22 cellular contexts compared by ENCODE assay signal in the genomic region with DNA sequence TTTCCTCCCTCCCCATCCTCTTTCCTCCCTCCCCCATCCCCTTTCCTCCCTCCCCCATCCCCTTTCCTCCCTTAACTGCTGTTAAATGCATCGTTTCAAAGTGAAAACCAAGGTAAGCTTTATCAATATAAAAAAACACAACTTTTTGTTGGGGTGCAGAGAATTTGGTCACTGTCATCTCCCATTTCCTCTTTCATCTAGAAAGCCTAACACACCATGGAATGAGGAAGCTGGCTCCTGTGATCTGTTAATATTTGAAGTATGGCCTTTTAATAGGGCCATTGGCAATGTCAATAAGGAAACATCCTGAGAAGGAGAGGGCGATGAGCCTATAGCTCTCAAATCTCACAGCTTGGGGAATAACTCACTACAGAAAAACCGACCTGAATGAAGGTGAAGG. TPM values are rescaled to one million over a fixed set of nuclear protein-coding genes. Genes with fewer than 3 reads are reported as not detected.
DNase-seq lines count a peak whose midpoint lies in the region; ATAC-seq and TF ChIP-seq lines count a peak whose summit lies in the region.
"Had no signal": no experiment of that assay in that cellular context is flagged by ENCODE, and none has a peak within 500 bp of the region (broad histone marks: within the 10 kb centered on the region; RNA-seq: fewer than 3 reads in every experiment).

No MANE protein-coding gene starts in this region.

- peak overlapping the region; percentile 26 for H3K4me2 ChIP-seq in OCI-LY3 (ENCODE audit: low read length)

- H3K9me3 ChIP-seq in OCI-LY3 (ENCODE audit: insufficient read depth, low read length) (no peaks in the 10 kb centered on the region), left lung (no peaks in the 10 kb centered on the region), gastroesophageal sphincter (no peaks in the 10 kb centered on the region)
- H3K9me3 ChIP-seq: esophagus squamous epithelium, neutrophil, Peyer's patch, vagina had no signal

- H3K36me3 ChIP-seq in OCI-LY3 (replicated peaks; ENCODE audit: low read depth, low read length) (no peaks in the 10 kb centered on the region), left lung (no peaks in the 10 kb centered on the region), gastroesophageal sphincter (no peaks in the 10 kb centered on the region)
- H3K36me3 ChIP-seq: cardiac muscle cell, esophagus squamous epithelium, neutrophil, Peyer's patch, vagina, WERI-Rb-1 had no signal

- WGBS in gastroesophageal sphincter (ENCODE audit: low coverage in 1 of 2), 2 donors = 71 to 89% methylated on average over 1 to 2 of the region's 3 CpGs

- no peak overlapping the region for H3K9ac ChIP-seq in OCI-LY3 (ENCODE audit: low read length)

- no peak overlapping the region for H2AFZ ChIP-seq in OCI-LY3 (ENCODE audit: low read depth, low read length)

- H3K4me1 Mint-ChIP-seq in activated CD4-positive, alpha-beta memory T cell treated with anti-CD3 and anti-CD28 coated beads for 36 hours (ENCODE audit: low read depth) = no peaks in the 10 kb centered on the region
- H3K4me1 Mint-ChIP-seq: stimulated activated naive CD8-positive, alpha-beta T cell treated with anti-CD3 and anti-CD28 coated beads, Interleukin-15, amount 100 ng/mL, for 72 hours had no signal

- peak; percentile 12 for ATAC-seq in HG02798 (IDR thresholded peaks at IDR 0.05; ENCODE audit: poor library complexity, unreplicated experiment)
- peak; percentile 73 for ATAC-seq in left lung
- ATAC-seq in gastroesophageal sphincter = no peak
- no peak for ATAC-seq in left lobe of liver
- ATAC-seq: stimulated activated naive CD8-positive, alpha-beta T cell treated with anti-CD3 and anti-CD28 coated beads, Interleukin-15, amount 100 ng/mL, for 72 hours had no signal

- DNase-seq in CD1c-positive myeloid dendritic cell (ENCODE audit: extremely low spot score) (peak; percentile 24), left lung (no peak), left lobe of liver (ENCODE audit: low spot score) (no peak)
- DNase-seq in stimulated activated CD4-positive, alpha-beta T cell treated with anti-CD3 and anti-CD28 coated beads, Interleukin-4, amount 100 ng/mL, for 4 hours = no peak
- no peak for DNase-seq in activated CD4-positive, alpha-beta memory T cell treated with anti-CD3 and anti-CD28 coated beads for 36 hours
- DNase-seq: esophagus squamous epithelium; head of caudate nucleus; KBM-7; midbrain; NCI-H146; NCI-H526; Peyer's patch; stimulated activated CD4-positive, alpha-beta T cell treated with anti-CD3 and anti-CD28 coated beads, Interleukin-15, amount 100 ng/mL, for 24 hours; stimulated activated naive CD8-positive, alpha-beta T cell treated with anti-CD3 and anti-CD28 coated beads, Interleukin-15, amount 100 ng/mL, for 72 hours; WERI-Rb-1 had no signal

- TF ChIP-seq EP300 in gastroesophageal sphincter (IDR thresholded peaks at IDR 0.05) = no peak

- H3K36me3 Mint-ChIP-seq in activated CD4-positive, alpha-beta memory T cell treated with anti-CD3 and anti-CD28 coated beads for 36 hours = no peaks in the 10 kb centered on the region

- TF ChIP-seq CTCF in OCI-LY3 (IDR thresholded peaks at IDR 0.05; ENCODE audit: low read depth, low read length) (no peak), left lung (IDR thresholded peaks at IDR 0.05) (no peak), gastroesophageal sphincter (IDR thresholded peaks at IDR 0.05) (no peak)

- no peaks in the 10 kb centered on the region for H3K9me3 Mint-ChIP-seq in activated CD4-positive, alpha-beta memory T cell treated with anti-CD3 and anti-CD28 coated beads for 36 hours
- H3K9me3 Mint-ChIP-seq: activated T-helper 2 cell treated with anti-CD3 and anti-CD28 coated beads, Interferon-gamma antibody, Interleukin-2, Interleukin-4, amounts not matched to agents 10 μg/mL and 5 μg/mL and 100 μg/mL, durations not matched to agents 14 hours and 24 hours and 36 hours; stimulated activated naive CD8-positive, alpha-beta T cell treated with anti-CD3 and anti-CD28 coated beads, Interleukin-15, amount 100 ng/mL, for 72 hours had no signal

- H3K27ac ChIP-seq in OCI-LY3 (ENCODE audit: low read length) (no peak overlapping the region), left lung (peak overlapping the region in 1 of 2 donors; percentile 3), gastroesophageal sphincter (no peak overlapping the region)
- H3K27ac ChIP-seq: cardiac muscle cell, esophagus squamous epithelium, neutrophil, vagina, WERI-Rb-1 had no signal

- no peak overlapping the region for H3K27ac Mint-ChIP-seq in activated CD4-positive, alpha-beta memory T cell treated with anti-CD3 and anti-CD28 coated beads for 36 hours
- H3K27ac Mint-ChIP-seq: activated T-helper 2 cell treated with anti-CD3 and anti-CD28 coated beads, Interferon-gamma antibody, Interleukin-2, Interleukin-4, amounts not matched to agents 10 μg/mL and 5 μg/mL and 100 μg/mL, durations not matched to agents 14 hours and 24 hours and 36 hours; stimulated activated naive CD8-positive, alpha-beta T cell treated with anti-CD3 and anti-CD28 coated beads, Interleukin-15, amount 100 ng/mL, for 72 hours had no signal

- intact Hi-C loops in left lung (cut with DNase I) = no loop called here
- intact Hi-C loops in activated CD4-positive, alpha-beta memory T cell treated with anti-CD3 and anti-CD28 coated beads for 36 hours (cut with micrococcal nuclease) = no loop called here

- H3K79me2 ChIP-seq in OCI-LY3 (ENCODE audit: low read length) = no peaks in the 10 kb centered on the region

- no peaks in the 10 kb centered on the region for H4K20me1 ChIP-seq in OCI-LY3 (ENCODE audit: insufficient read depth, low read length)

- H3K4me3 ChIP-seq in OCI-LY3 (ENCODE audit: low read length) = no peak overlapping the region
- no peak overlapping the region for H3K4me3 ChIP-seq in left lung
- no peak overlapping the region for H3K4me3 ChIP-seq in gastroesophageal sphincter
- H3K4me3 ChIP-seq: cardiac muscle cell, esophagus squamous epithelium, Peyer's patch, vagina had no signal

- CTCF ChIA-PET in activated CD4-positive, alpha-beta memory T cell treated with anti-CD3 and anti-CD28 coated beads for 36 hours (lab: Charles Lee) = no interaction called here

- peaks cover 6% of the 10 kb centered on the region for H3K4me1 ChIP-seq in OCI-LY3 (ENCODE audit: low read length)
- H3K4me1 ChIP-seq in left lung = no peaks in the 10 kb centered on the region
- H3K4me1 ChIP-seq in gastroesophageal sphincter = no peaks in the 10 kb centered on the region
- H3K4me1 ChIP-seq: Peyer's patch, vagina had no signal

- H3K27me3 ChIP-seq in OCI-LY3 (ENCODE audit: low read depth, low read length) = no peaks in the 10 kb centered on the region
- no peaks in the 10 kb centered on the region for H3K27me3 ChIP-seq in left lung
- no peaks in the 10 kb centered on the region for H3K27me3 ChIP-seq in gastroesophageal sphincter
- H3K27me3 ChIP-seq: esophagus squamous epithelium, Peyer's patch, vagina had no signal

- no peak overlapping the region for H3K4me3 Mint-ChIP-seq in activated CD4-positive, alpha-beta memory T cell treated with anti-CD3 and anti-CD28 coated beads for 36 hours
- H3K4me3 Mint-ChIP-seq: stimulated activated naive CD8-positive, alpha-beta T cell treated with anti-CD3 and anti-CD28 coated beads, Interleukin-15, amount 100 ng/mL, for 72 hours had no signal

- POLR2A ChIA-PET in activated CD4-positive, alpha-beta memory T cell treated with anti-CD3 and anti-CD28 coated beads for 36 hours (lab: Charles Lee) = no interaction called here

- H3K27me3 Mint-ChIP-seq in activated CD4-positive, alpha-beta memory T cell treated with anti-CD3 and anti-CD28 coated beads for 36 hours = peaks cover 1% of the 10 kb centered on the region
- H3K27me3 Mint-ChIP-seq: stimulated activated naive CD8-positive, alpha-beta T cell treated with anti-CD3 and anti-CD28 coated beads, Interleukin-15, amount 100 ng/mL, for 72 hours had no signal

- TF ChIP-seq POLR2A in gastroesophageal sphincter (IDR thresholded peaks at IDR 0.05) = no peak

RNA-seq across cellular contexts. Expression of a gene that starts 7.0 kb away (rescaled TPM):
- 10 to 100 TPM; 27.7 to 31.7 TPM for total RNA-seq in left lung
- 1 to 10 TPM; 1.4 to 1.8 TPM for total RNA-seq in activated CD4-positive, alpha-beta memory T cell treated with anti-CD3 and anti-CD28 coated beads for 36 hours
- total RNA-seq in gastroesophageal sphincter = 1 to 10 TPM; 1.1 to 4.8 (median 4.0) TPM
- 12.8 TPM for total RNA-seq in left lobe of liver

Comparison
In these comparisons a context has a peak if more than half of its experiments do, and no peak if none do; other contexts are left out.
1. ATAC-seq: peak in HG02798 (single experiment) and left lung (single experiment); none in gastroesophageal sphincter (single experiment) and left lobe of liver (single experiment).